In genomic region chr17:34961093-34961911, GRCh38 we compare ENCODE assay signal across 1 cellular context.
TF ChIP-seq lines count a peak whose summit lies in the region.

TSS of gene CCT6B (minus strand) at chr17:34961460. CDS start at chr17:34961393, 67 bp downstream.
A gene with protein sequence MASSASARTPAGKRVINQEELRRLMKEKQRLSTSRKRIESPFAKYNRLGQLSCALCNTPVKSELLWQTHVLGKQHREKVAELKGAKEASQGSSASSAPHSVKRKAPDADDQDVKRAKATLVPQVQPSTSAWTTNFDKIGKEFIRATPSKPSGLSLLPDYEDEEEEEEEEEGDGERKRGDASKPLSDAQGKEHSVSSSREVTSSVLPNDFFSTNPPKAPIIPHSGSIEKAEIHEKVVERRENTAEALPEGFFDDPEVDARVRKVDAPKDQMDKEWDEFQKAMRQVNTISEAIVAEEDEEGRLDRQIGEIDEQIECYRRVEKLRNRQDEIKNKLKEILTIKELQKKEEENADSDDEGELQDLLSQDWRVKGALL (plus strand): TSS chr17:34961540. CDS start chr17:34961567, 27 bp downstream.

TF ChIP-seq in GM23338, 12 proteins besides CTCF, POLR2A, EP300 and RAD21 (continued from another document):
- TF ChIP-seq, protein P1, sequence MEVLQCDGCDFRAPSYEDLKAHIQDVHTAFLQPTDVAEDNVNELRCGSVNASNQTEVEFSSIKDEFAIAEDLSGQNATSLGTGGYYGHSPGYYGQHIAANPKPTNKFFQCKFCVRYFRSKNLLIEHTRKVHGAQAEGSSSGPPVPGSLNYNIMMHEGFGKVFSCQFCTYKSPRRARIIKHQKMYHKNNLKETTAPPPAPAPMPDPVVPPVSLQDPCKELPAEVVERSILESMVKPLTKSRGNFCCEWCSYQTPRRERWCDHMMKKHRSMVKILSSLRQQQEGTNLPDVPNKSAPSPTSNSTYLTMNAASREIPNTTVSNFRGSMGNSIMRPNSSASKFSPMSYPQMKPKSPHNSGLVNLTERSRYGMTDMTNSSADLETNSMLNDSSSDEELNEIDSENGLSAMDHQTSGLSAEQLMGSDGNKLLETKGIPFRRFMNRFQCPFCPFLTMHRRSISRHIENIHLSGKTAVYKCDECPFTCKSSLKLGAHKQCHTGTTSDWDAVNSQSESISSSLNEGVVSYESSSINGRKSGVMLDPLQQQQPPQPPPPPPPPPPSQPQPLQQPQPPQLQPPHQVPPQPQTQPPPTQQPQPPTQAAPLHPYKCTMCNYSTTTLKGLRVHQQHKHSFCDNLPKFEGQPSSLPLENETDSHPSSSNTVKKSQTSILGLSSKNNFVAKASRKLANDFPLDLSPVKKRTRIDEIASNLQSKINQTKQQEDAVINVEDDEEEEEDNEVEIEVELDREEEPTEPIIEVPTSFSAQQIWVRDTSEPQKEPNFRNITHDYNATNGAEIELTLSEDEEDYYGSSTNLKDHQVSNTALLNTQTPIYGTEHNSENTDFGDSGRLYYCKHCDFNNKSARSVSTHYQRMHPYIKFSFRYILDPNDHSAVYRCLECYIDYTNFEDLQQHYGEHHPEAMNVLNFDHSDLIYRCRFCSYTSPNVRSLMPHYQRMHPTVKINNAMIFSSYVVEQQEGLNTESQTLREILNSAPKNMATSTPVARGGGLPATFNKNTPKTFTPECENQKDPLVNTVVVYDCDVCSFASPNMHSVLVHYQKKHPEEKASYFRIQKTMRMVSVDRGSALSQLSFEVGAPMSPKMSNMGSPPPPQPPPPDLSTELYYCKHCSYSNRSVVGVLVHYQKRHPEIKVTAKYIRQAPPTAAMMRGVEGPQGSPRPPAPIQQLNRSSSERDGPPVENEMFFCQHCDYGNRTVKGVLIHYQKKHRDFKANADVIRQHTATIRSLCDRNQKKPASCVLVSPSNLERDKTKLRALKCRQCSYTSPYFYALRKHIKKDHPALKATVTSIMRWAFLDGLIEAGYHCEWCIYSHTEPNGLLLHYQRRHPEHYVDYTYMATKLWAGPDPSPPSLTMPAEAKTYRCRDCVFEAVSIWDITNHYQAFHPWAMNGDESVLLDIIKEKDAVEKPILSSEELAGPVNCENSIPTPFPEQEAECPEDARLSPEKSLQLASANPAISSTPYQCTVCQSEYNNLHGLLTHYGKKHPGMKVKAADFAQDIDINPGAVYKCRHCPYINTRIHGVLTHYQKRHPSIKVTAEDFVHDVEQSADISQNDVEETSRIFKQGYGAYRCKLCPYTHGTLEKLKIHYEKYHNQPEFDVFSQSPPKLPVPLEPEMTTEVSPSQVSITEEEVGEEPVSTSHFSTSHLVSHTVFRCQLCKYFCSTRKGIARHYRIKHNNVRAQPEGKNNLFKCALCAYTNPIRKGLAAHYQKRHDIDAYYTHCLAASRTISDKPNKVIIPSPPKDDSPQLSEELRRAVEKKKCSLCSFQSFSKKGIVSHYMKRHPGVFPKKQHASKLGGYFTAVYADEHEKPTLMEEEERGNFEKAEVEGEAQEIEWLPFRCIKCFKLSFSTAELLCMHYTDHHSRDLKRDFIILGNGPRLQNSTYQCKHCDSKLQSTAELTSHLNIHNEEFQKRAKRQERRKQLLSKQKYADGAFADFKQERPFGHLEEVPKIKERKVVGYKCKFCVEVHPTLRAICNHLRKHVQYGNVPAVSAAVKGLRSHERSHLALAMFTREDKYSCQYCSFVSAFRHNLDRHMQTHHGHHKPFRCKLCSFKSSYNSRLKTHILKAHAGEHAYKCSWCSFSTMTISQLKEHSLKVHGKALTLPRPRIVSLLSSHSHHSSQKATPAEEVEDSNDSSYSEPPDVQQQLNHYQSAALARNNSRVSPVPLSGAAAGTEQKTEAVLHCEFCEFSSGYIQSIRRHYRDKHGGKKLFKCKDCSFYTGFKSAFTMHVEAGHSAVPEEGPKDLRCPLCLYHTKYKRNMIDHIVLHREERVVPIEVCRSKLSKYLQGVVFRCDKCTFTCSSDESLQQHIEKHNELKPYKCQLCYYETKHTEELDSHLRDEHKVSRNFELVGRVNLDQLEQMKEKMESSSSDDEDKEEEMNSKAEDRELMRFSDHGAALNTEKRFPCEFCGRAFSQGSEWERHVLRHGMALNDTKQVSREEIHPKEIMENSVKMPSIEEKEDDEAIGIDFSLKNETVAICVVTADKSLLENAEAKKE (CRISPR knock-in tag; IDR thresholded peaks at IDR 0.05), result no peak
- TF ChIP-seq STAT1 (IDR thresholded peaks at IDR 0.05; ENCODE audit: unreplicated experiment), result no peak
- TF ChIP-seq ZNF114 (CRISPR knock-in tag; IDR thresholded peaks at IDR 0.05), result no peak
- TF ChIP-seq EZH2phosphoT487 (IDR thresholded peaks at IDR 0.05; ENCODE audit: unreplicated experiment), result no peak
- no peak for TF ChIP-seq NANOG (IDR thresholded peaks at IDR 0.05; ENCODE audit: borderline replicate concordance)
- TF ChIP-seq ZNF331 (CRISPR knock-in tag; IDR thresholded peaks at IDR 0.05; ENCODE audit: low read depth), result no peak
- TF ChIP-seq JUNB (IDR thresholded peaks at IDR 0.05; ENCODE audit: unreplicated experiment), result no peak
- TF ChIP-seq, protein P2, sequence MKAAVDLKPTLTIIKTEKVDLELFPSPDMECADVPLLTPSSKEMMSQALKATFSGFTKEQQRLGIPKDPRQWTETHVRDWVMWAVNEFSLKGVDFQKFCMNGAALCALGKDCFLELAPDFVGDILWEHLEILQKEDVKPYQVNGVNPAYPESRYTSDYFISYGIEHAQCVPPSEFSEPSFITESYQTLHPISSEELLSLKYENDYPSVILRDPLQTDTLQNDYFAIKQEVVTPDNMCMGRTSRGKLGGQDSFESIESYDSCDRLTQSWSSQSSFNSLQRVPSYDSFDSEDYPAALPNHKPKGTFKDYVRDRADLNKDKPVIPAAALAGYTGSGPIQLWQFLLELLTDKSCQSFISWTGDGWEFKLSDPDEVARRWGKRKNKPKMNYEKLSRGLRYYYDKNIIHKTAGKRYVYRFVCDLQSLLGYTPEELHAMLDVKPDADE (IDR thresholded peaks at IDR 0.05), result peak; percentile 72
- TF ChIP-seq, protein P3, sequence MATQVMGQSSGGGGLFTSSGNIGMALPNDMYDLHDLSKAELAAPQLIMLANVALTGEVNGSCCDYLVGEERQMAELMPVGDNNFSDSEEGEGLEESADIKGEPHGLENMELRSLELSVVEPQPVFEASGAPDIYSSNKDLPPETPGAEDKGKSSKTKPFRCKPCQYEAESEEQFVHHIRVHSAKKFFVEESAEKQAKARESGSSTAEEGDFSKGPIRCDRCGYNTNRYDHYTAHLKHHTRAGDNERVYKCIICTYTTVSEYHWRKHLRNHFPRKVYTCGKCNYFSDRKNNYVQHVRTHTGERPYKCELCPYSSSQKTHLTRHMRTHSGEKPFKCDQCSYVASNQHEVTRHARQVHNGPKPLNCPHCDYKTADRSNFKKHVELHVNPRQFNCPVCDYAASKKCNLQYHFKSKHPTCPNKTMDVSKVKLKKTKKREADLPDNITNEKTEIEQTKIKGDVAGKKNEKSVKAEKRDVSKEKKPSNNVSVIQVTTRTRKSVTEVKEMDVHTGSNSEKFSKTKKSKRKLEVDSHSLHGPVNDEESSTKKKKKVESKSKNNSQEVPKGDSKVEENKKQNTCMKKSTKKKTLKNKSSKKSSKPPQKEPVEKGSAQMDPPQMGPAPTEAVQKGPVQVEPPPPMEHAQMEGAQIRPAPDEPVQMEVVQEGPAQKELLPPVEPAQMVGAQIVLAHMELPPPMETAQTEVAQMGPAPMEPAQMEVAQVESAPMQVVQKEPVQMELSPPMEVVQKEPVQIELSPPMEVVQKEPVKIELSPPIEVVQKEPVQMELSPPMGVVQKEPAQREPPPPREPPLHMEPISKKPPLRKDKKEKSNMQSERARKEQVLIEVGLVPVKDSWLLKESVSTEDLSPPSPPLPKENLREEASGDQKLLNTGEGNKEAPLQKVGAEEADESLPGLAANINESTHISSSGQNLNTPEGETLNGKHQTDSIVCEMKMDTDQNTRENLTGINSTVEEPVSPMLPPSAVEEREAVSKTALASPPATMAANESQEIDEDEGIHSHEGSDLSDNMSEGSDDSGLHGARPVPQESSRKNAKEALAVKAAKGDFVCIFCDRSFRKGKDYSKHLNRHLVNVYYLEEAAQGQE (IDR thresholded peaks at IDR 0.05; ENCODE audit: unreplicated experiment), result no peak
- peak; percentile 94 for TF ChIP-seq CREB1 (CRISPR knock-in tag; IDR thresholded peaks at IDR 0.05; ENCODE audit: low read depth)
- TF ChIP-seq EZH2 (IDR thresholded peaks at IDR 0.05; ENCODE audit: low read depth, unreplicated experiment), result no peak
